34 cellular contexts compared by ENCODE assay signal in genomic region chr12:98559666-98560065, GRCh38. TPM values are rescaled to one million over a fixed set of nuclear protein-coding genes. Genes with fewer than 3 reads are reported as not detected.
A peak's percentile ranks its signal among the peaks of the same experiment; 100 is the strongest.
DNase-seq lines count a peak whose midpoint lies in the region; ATAC-seq, FAIRE-seq and TF ChIP-seq lines count a peak whose summit lies in the region.
"Had no signal": no experiment of that assay in that cellular context is flagged by ENCODE, and none has a peak within 500 bp of the region (broad histone marks: within the 10 kb centered on the region; RNA-seq: fewer than 3 reads in every experiment).

No MANE protein-coding gene starts in this region.

- no peak overlapping the region for H3K27ac Mint-ChIP-seq in CD8-positive, alpha-beta T cell
- no peak overlapping the region for H3K27ac Mint-ChIP-seq in T-helper 17 cell
- H3K27ac Mint-ChIP-seq: activated naive CD4-positive, alpha-beta T cell treated with anti-CD3 and anti-CD28 coated beads, Interleukin-2, amount 50 U/mL, for 72 hours; B cell; progenitor cell of endocrine pancreas had no signal

- intact Hi-C loops in HepG2 (cut with micrococcal nuclease; ENCODE audit: unreplicated experiment): no loop called here
- intact Hi-C loops in right lobe of liver (cut with DNase I): no loop called here
- intact Hi-C loops in CD8-positive, alpha-beta T cell (cut with DNase I, micrococcal nuclease): loop anchor here in 1 of 2 experiments (10.0 kb wide), 1 partner anchor 435 kb away; no protein-coding TSS in a partner anchor

- FAIRE-seq in HepG2 (lab: Jason Lieb, UNC): peak; percentile 30
- FAIRE-seq: colon had no signal

- in situ Hi-C loops in HepG2 (cut with HindIII; ENCODE audit: extremely low pct_ligation_motif_present, low pct_unique_long_range_greater_than_20kb): no loop called here

- H3K27ac ChIP-seq in HepG2 (ENCODE audit: extremely low read length, insufficient read depth, low read length) (no peak overlapping the region), right lobe of liver (no peak overlapping the region), temporal lobe (ENCODE audit: low read depth, low read length) (peak overlapping the region; percentile 65)
- no peak overlapping the region for H3K27ac ChIP-seq in CD8-positive, alpha-beta T cell (ENCODE audit: low read depth, low read length)
- H3K27ac ChIP-seq: breast epithelium, epithelial cell of prostate, Peyer's patch, sigmoid colon, stomach, transverse colon, WERI-Rb-1 had no signal

- no peaks in the 10 kb centered on the region for H3K36me3 Mint-ChIP-seq in CD8-positive, alpha-beta T cell
- no peaks in the 10 kb centered on the region for H3K36me3 Mint-ChIP-seq in T-helper 17 cell (ENCODE audit: low read depth)
- H3K36me3 Mint-ChIP-seq: activated naive CD4-positive, alpha-beta T cell treated with anti-CD3 and anti-CD28 coated beads, Interleukin-2, amount 50 U/mL, for 72 hours had no signal

- POLR2A ChIA-PET in HepG2 (lab: Yijun Ruan, JAX): no interaction called here
- POLR2A ChIA-PET in CD8-positive, alpha-beta T cell (lab: Charles Lee): no interaction called here

- peak; percentile 60 for DNase-seq in HepG2 (ENCODE audit: low spot score)
- no peak for DNase-seq in right lobe of liver
- DNase-seq in SW480 (ENCODE audit: low spot score): peak; percentile 39
- DNase-seq in inferior parietal cortex (ENCODE audit: extremely low spot score): peak; percentile 67
- DNase-seq in CD8-positive, alpha-beta T cell: no peak
- DNase-seq in RKO (ENCODE audit: low spot score): no peak
- DNase-seq in T-helper 17 cell: no peak
- DNase-seq: activated CD4-positive, alpha-beta T cell treated with anti-CD3 and anti-CD28 coated beads for 4 hours; activated CD8-positive, alpha-beta memory T cell treated with anti-CD3 and anti-CD28 coated beads for 24 hours; activated T-cell treated with anti-CD3 and anti-CD28 coated beads for 4 hours; DMS153; effector CD4-positive, alpha-beta T cell; islet precursor cell; Karpas-422; left ventricle myocardium superior; NCI-H1436; NCI-H524 treated with DMSO at 0.1 percent for 48 hours; Peyer's patch; SIG-M5; sigmoid colon; stimulated activated CD4-positive, alpha-beta T cell treated with anti-CD3 and anti-CD28 coated beads, Interleukin-4, amount 100 ng/mL, for 1 hour; stomach; SW 1271; T1000; transverse colon; WERI-Rb-1 had no signal

- WGBS in HepG2 (ENCODE audit: low lambda C conversion rate): 0% methylated on average over 1 of the region's 1 CpG
- 0% methylated on average over 1 of the region's 1 CpG for WGBS in right lobe of liver (ENCODE audit: insufficient coverage, low coverage, low lambda C conversion rate, missing lambda C conversion rate)

- H3K79me2 ChIP-seq in HepG2 (ENCODE audit: insufficient read depth, low read length): no peaks in the 10 kb centered on the region

- TF ChIP-seq CTCF in HepG2 (CRISPR knock-in tag; IDR thresholded peaks at IDR 0.05) (no peak), right lobe of liver (IDR thresholded peaks at IDR 0.05) (no peak)
- TF ChIP-seq CTCF in CD8-positive, alpha-beta T cell (IDR thresholded peaks at IDR 0.05): no peak

- no peak overlapping the region for H3K9ac ChIP-seq in HepG2 (ENCODE audit: insufficient read depth, low read depth, low read length)

- no peaks in the 10 kb centered on the region for H3K27me3 Mint-ChIP-seq in CD8-positive, alpha-beta T cell (ENCODE audit: low read depth)
- no peaks in the 10 kb centered on the region for H3K27me3 Mint-ChIP-seq in T-helper 17 cell
- H3K27me3 Mint-ChIP-seq: B cell, progenitor cell of endocrine pancreas had no signal

- ATAC-seq in HepG2 (peak; percentile 84), right lobe of liver (no peak), T-helper 17 cell (no peak)
- ATAC-seq in CD8-positive, alpha-beta T cell: no peak
- ATAC-seq: activated naive CD4-positive, alpha-beta T cell treated with anti-CD3 and anti-CD28 coated beads, Interleukin-2, amount 50 U/mL, for 72 hours; left ventricle myocardium superior had no signal

- H3K36me3 ChIP-seq in HepG2 (replicated peaks in 1 of 2; ENCODE audit: control insufficient read depth in 1 of 2, insufficient read depth in 2 of 2, low read length in 2 of 2) (no peaks in the 10 kb centered on the region), right lobe of liver (no peaks in the 10 kb centered on the region)
- no peaks in the 10 kb centered on the region for H3K36me3 ChIP-seq in CD8-positive, alpha-beta T cell (ENCODE audit: insufficient read depth, low read length)
- H3K36me3 ChIP-seq: breast epithelium, HAP-1, Peyer's patch, sigmoid colon, stomach, transverse colon, WERI-Rb-1 had no signal

- H3K27me3 ChIP-seq in HepG2 (ENCODE audit: control insufficient read depth in 1 of 2, insufficient read depth in 2 of 2, low read length in 2 of 2) (no peaks in the 10 kb centered on the region), right lobe of liver (no peaks in the 10 kb centered on the region)
- no peaks in the 10 kb centered on the region for H3K27me3 ChIP-seq in CD8-positive, alpha-beta T cell (ENCODE audit: insufficient read depth, low read length)
- H3K27me3 ChIP-seq: breast epithelium, Peyer's patch, sigmoid colon, stomach, transverse colon had no signal

- H3K4me1 Mint-ChIP-seq in CD8-positive, alpha-beta T cell (ENCODE audit: low read depth): no peaks in the 10 kb centered on the region
- H3K4me1 Mint-ChIP-seq in T-helper 17 cell: peaks cover 2% of the 10 kb centered on the region
- H3K4me1 Mint-ChIP-seq: B cell had no signal

- H3K4me3 ChIP-seq in HepG2 (replicated peaks in 1 of 3; ENCODE audit: insufficient read depth in 1 of 3, low read depth in 2 of 3, low read length in 3 of 3) (no peak overlapping the region), right lobe of liver (no peak overlapping the region)
- no peak overlapping the region for H3K4me3 ChIP-seq in CD8-positive, alpha-beta T cell (ENCODE audit: low read depth, low read length)
- H3K4me3 ChIP-seq: breast epithelium, HAP-1, Peyer's patch, sigmoid colon, stomach, transverse colon had no signal

- TF ChIP-seq EP300 in HepG2 (IDR thresholded peaks at IDR 0.05; ENCODE audit: low read depth in 2 of 2, low read length in 2 of 2): no peak
- TF ChIP-seq EP300 in HepG2 (CRISPR knock-in tag; IDR thresholded peaks at IDR 0.05; ENCODE audit: borderline replicate concordance): no peak

- H3K4me2 ChIP-seq in HepG2 (ENCODE audit: low read depth, low read length): peak overlapping the region; percentile 3; the same call in 1 of the 2 replicates

- H3K4me1 ChIP-seq in HepG2 (ENCODE audit: insufficient read depth, low read length) (peaks cover 8% of the 10 kb centered on the region), right lobe of liver (no peaks in the 10 kb centered on the region)
- H3K4me1 ChIP-seq in CD8-positive, alpha-beta T cell (ENCODE audit: insufficient read depth, low read length): no peaks in the 10 kb centered on the region
- H3K4me1 ChIP-seq: breast epithelium, HAP-1, Peyer's patch, sigmoid colon, transverse colon had no signal

- H2AFZ ChIP-seq in HepG2 (ENCODE audit: low read length): no peak overlapping the region

- no peaks in the 10 kb centered on the region for H4K20me1 ChIP-seq in HepG2 (ENCODE audit: insufficient read depth, low read length)

- no peaks in the 10 kb centered on the region for H3K9me3 ChIP-seq in HepG2 (ENCODE audit: low read length)
- no peaks in the 10 kb centered on the region for H3K9me3 ChIP-seq in right lobe of liver
- H3K9me3 ChIP-seq in CD8-positive, alpha-beta T cell (ENCODE audit: low read length): no peaks in the 10 kb centered on the region
- H3K9me3 ChIP-seq in T-helper 17 cell (ENCODE audit: control insufficient read depth, low read length, poor library complexity, severe bottlenecking): no peaks in the 10 kb centered on the region
- H3K9me3 ChIP-seq: HAP-1, Peyer's patch, sigmoid colon, stomach, transverse colon had no signal

- TF ChIP-seq RAD21 in HepG2 (CRISPR knock-in tag; IDR thresholded peaks at IDR 0.05): no peak

- BruUV-seq in HepG2 (replicated peaks; lab: Mats Ljungman, UMichigan): no TSS peak

- TF ChIP-seq POLR2A in HepG2 (IDR thresholded peaks at IDR 0.05; ENCODE audit: insufficient read depth in 1 of 2, low read depth in 2 of 2, low read length in 2 of 2) (no peak), right lobe of liver (IDR thresholded peaks at IDR 0.05) (no peak)

- H3K4me3 Mint-ChIP-seq in CD8-positive, alpha-beta T cell: no peak overlapping the region
- H3K4me3 Mint-ChIP-seq in T-helper 17 cell: no peak overlapping the region
- H3K4me3 Mint-ChIP-seq: B cell had no signal

- CTCF ChIA-PET in HepG2 (lab: Yijun Ruan, JAX; ENCODE audit: low intra/inter-chr PET ratio, low total read pairs): no interaction called here
- CTCF ChIA-PET in CD8-positive, alpha-beta T cell (lab: Charles Lee): no interaction called here

- H3K9me3 Mint-ChIP-seq in CD8-positive, alpha-beta T cell: no peaks in the 10 kb centered on the region
- H3K9me3 Mint-ChIP-seq: activated naive CD4-positive, alpha-beta T cell treated with anti-CD3 and anti-CD28 coated beads, Interleukin-2, amount 50 U/mL, for 72 hours had no signal

RNA-seq across cellular contexts. Expression of gene SLC25A3, which starts 33.8 kb away (rescaled TPM):
- 829 and 1,060 TPM in 2 replicates for total RNA-seq in HepG2 (2016; rRNA removed; fragmentation: Illumina TruSeq; extraction: Trizol)
- 425 and 488 TPM in 2 replicates for total RNA-seq in HepG2 (2016; cell fraction: cytosol; rRNA removed; fragmentation: Illumina TruSeq; extraction: Trizol; ENCODE audit: low read depth)
- 811 and 963 TPM in 2 replicates for total RNA-seq in HepG2 (2016; cell fraction: insoluble cytoplasmic fraction; rRNA removed; fragmentation: Illumina TruSeq; extraction: Trizol)
- 851 and 910 TPM in 2 replicates for total RNA-seq in HepG2 (2016; cell fraction: membrane; rRNA removed; fragmentation: Illumina TruSeq; extraction: Trizol)
- total RNA-seq in HepG2 (2016; cell fraction: nucleus; rRNA removed; fragmentation: Illumina TruSeq; extraction: Trizol): 375 and 395 TPM in 2 replicates
- 223 and 292 TPM in 2 replicates for polyA plus RNA-seq in HepG2 (2011; rRNA removed)
- polyA plus RNA-seq in HepG2 (2011; cell fraction: cytosol; rRNA removed): 587 and 610 TPM in 2 replicates
- polyA plus RNA-seq in HepG2 (2011; cell fraction: nucleus; rRNA removed): 315 and 325 TPM in 2 replicates
- 640 and 676 TPM in 2 replicates for polyA plus RNA-seq in HepG2 (2012)
- 436 and 459 TPM in 2 replicates for polyA plus RNA-seq in HepG2 (2016; cell fraction: cytosol; fragmentation: Illumina TruSeq; extraction: Trizol; ENCODE audit: low read depth)
- polyA plus RNA-seq in HepG2 (2016; cell fraction: insoluble cytoplasmic fraction; fragmentation: Illumina TruSeq; extraction: Trizol; ENCODE audit: low read depth): 870 and 891 TPM in 2 replicates
- polyA plus RNA-seq in HepG2 (2016; cell fraction: membrane; fragmentation: Illumina TruSeq; extraction: Trizol; ENCODE audit: low read depth): 714 and 777 TPM in 2 replicates
- 544 and 559 TPM in 2 replicates for polyA plus RNA-seq in HepG2 (2016; cell fraction: nucleus; fragmentation: Illumina TruSeq; extraction: Trizol; ENCODE audit: insufficient read depth, low read depth)
- polyA minus RNA-seq in HepG2 (2011; rRNA and poly(A)+ RNA removed; ENCODE audit: low replicate concordance): 465 and 597 TPM in 2 replicates
- polyA minus RNA-seq in HepG2 (2011; cell fraction: cytosol; rRNA and poly(A)+ RNA removed): 308 and 328 TPM in 2 replicates
- polyA minus RNA-seq in HepG2 (2011; cell fraction: nucleus; rRNA and poly(A)+ RNA removed): 293 and 298 TPM in 2 replicates
- 100 to 1,000 TPM; 257 to 421 (median 267) TPM for total RNA-seq in right lobe of liver
- total RNA-seq in temporal lobe: 195 TPM
- 100 to 1,000 TPM; 686 TPM for total RNA-seq in CD8-positive, alpha-beta T cell
- total RNA-seq in T-helper 17 cell: 100 to 1,000 TPM; 391 to 469 TPM

RNA-seq across cellular contexts. Expression of gene TMPO, which starts 44.3 kb away (rescaled TPM):
- total RNA-seq in HepG2 (2016; rRNA removed; fragmentation: Illumina TruSeq; extraction: Trizol) (167 and 208 TPM in 2 replicates), right lobe of liver (10 to 100 TPM; 19.8 to 43.2 (median 29.9) TPM), temporal lobe (105 TPM), T-helper 17 cell (10 to 100 TPM; 68.1 to 79.4 TPM)
- 14.5 and 15.0 TPM in 2 replicates for total RNA-seq in HepG2 (2016; cell fraction: cytosol; rRNA removed; fragmentation: Illumina TruSeq; extraction: Trizol; ENCODE audit: low read depth)
- total RNA-seq in HepG2 (2016; cell fraction: insoluble cytoplasmic fraction; rRNA removed; fragmentation: Illumina TruSeq; extraction: Trizol): 165 and 208 TPM in 2 replicates
- total RNA-seq in HepG2 (2016; cell fraction: membrane; rRNA removed; fragmentation: Illumina TruSeq; extraction: Trizol): 29.5 and 32.8 TPM in 2 replicates
- total RNA-seq in HepG2 (2016; cell fraction: nucleus; rRNA removed; fragmentation: Illumina TruSeq; extraction: Trizol): 109 and 125 TPM in 2 replicates
- 17.9 and 24.2 TPM in 2 replicates for polyA plus RNA-seq in HepG2 (2011; rRNA removed)
- polyA plus RNA-seq in HepG2 (2011; cell fraction: cytosol; rRNA removed): 9.4 and 12.7 TPM in 2 replicates
- 12.7 and 16.4 TPM in 2 replicates for polyA plus RNA-seq in HepG2 (2011; cell fraction: nucleus; rRNA removed)
- polyA plus RNA-seq in HepG2 (2012): 21.7 and 34.3 TPM in 2 replicates
- 3.1 and 3.3 TPM in 2 replicates for polyA plus RNA-seq in HepG2 (2016; cell fraction: cytosol; fragmentation: Illumina TruSeq; extraction: Trizol; ENCODE audit: low read depth)
- 109 and 116 TPM in 2 replicates for polyA plus RNA-seq in HepG2 (2016; cell fraction: insoluble cytoplasmic fraction; fragmentation: Illumina TruSeq; extraction: Trizol; ENCODE audit: low read depth)
- 13.5 and 13.7 TPM in 2 replicates for polyA plus RNA-seq in HepG2 (2016; cell fraction: membrane; fragmentation: Illumina TruSeq; extraction: Trizol; ENCODE audit: low read depth)
- polyA plus RNA-seq in HepG2 (2016; cell fraction: nucleus; fragmentation: Illumina TruSeq; extraction: Trizol; ENCODE audit: insufficient read depth, low read depth): 89.9 and 97.1 TPM in 2 replicates
- 28.5 and 68.6 TPM in 2 replicates for polyA minus RNA-seq in HepG2 (2011; rRNA and poly(A)+ RNA removed; ENCODE audit: low replicate concordance)
- polyA minus RNA-seq in HepG2 (2011; cell fraction: cytosol; rRNA and poly(A)+ RNA removed): 32.3 and 34.2 TPM in 2 replicates
- polyA minus RNA-seq in HepG2 (2011; cell fraction: nucleus; rRNA and poly(A)+ RNA removed): 85.9 and 91.0 TPM in 2 replicates
- 10 to 100 TPM; 78.2 to 82.3 TPM for total RNA-seq in CD8-positive, alpha-beta T cell

Comparison
In these comparisons a context has a peak if more than half of its experiments do, and no peak if none do; other contexts are left out.
1. DNase-seq: peak in HepG2 (single experiment), SW480 (single experiment) and inferior parietal cortex (single experiment); none in right lobe of liver (0 of 3), CD8-positive, alpha-beta T cell (0 of 7), RKO (single experiment) and T-helper 17 cell (0 of 3).